ENCODE assay signal across 22 cellular contexts in the genomic region with DNA sequence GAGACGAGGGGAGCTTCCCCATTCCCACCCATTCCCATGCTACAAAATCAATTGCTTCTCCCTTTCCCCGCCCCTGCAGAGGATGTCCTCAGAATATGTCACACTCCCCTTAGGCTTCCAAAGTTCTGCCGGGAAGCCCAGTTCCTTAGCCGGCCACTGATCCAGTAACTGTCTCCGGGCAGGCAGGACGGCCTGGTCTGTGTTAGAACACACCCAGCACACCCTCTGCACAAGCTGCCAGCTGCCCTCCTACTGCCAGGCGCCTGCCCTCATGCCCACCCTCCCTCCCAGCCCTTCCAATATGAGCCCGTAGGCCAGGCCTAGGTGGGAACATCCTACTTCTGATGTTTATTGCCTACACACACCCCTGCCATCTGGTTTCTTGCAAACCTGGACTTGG.
"Had no signal": no experiment of that assay in that cellular context is flagged by ENCODE, and none has a peak within 500 bp of the region (broad histone marks: within the 10 kb centered on the region; RNA-seq: fewer than 3 reads in every experiment).

No MANE protein-coding gene starts in this region.

- FAIRE-seq: kidney, TTC549 had no signal

- H3K4me1 ChIP-seq: body of pancreas, foreskin keratinocyte, right lobe of liver, upper lobe of right lung had no signal

- DNase-seq: activated B cell treated with CpG ODN at 0.5 μM for 24 hours; activated CD4-positive, alpha-beta T cell treated with anti-CD3 and anti-CD28 coated beads, Interleukin-2, amount 10 ng/mL, durations not matched to agents 24 days and 14 days; activated CD8-positive, alpha-beta T cell treated with anti-CD3 and anti-CD28 coated beads for 36 hours; activated naive CD4-positive, alpha-beta T cell treated with anti-CD3 and anti-CD28 coated beads for 36 hours; activated T-cell treated with anti-CD3 and anti-CD28 coated beads, Interleukin-2, amount 50 U/mL, for 24 hours; body of pancreas; caudate nucleus; effector memory CD8-positive, alpha-beta T cell; foreskin keratinocyte; glutamatergic neuron; kidney; left lung; naive thymus-derived CD8-positive, alpha-beta T cell; ovary; psoas muscle; right lobe of liver; stimulated activated CD4-positive, alpha-beta T cell treated with anti-CD3 and anti-CD28 coated beads, Interleukin-4, amount 100 ng/mL, for 4 hours; upper lobe of right lung had no signal

- H3K27ac ChIP-seq: body of pancreas, foreskin keratinocyte, left lung, ovary, psoas muscle, right lobe of liver, upper lobe of right lung had no signal

- H3K4me3 ChIP-seq: body of pancreas, left lung, mucosa of descending colon, ovary, psoas muscle, right lobe of liver, smooth muscle cell, upper lobe of right lung had no signal

- H3K36me3 ChIP-seq: ovary had no signal

- H3K27me3 ChIP-seq: body of pancreas, foreskin keratinocyte, left lung, ovary, right lobe of liver, upper lobe of right lung had no signal

- ATAC-seq: activated CD8-positive, alpha-beta T cell treated with anti-CD3 and anti-CD28 coated beads for 36 hours; body of pancreas; effector memory CD8-positive, alpha-beta T cell; foreskin keratinocyte; left lung; mucosa of descending colon; naive thymus-derived CD8-positive, alpha-beta T cell; psoas muscle; right lobe of liver; stimulated activated memory B cell treated with anti-CD40 and anti-IgM and Interleukin-4, amounts not matched to agents 10 μg/mL and 1 μg/mL and 100 μg/mL, for 72 hours; upper lobe of right lung had no signal

- H3K4me2 ChIP-seq: smooth muscle cell had no signal

- H3K9me3 ChIP-seq: body of pancreas, left lung, mucosa of descending colon, ovary, psoas muscle, right lobe of liver, upper lobe of right lung had no signal
